ENCODE assay signal across 26 cellular contexts in genomic region chr5:171635028-171635427, GRCh38.
"Had no signal": no experiment of that assay in that cellular context is flagged by ENCODE, and none has a peak within 500 bp of the region (broad histone marks: within the 10 kb centered on the region; RNA-seq: fewer than 3 reads in every experiment).

No MANE protein-coding gene starts in this region.

- DNase-seq: activated CD4-positive, alpha-beta memory T cell treated with anti-CD3 and anti-CD28 coated beads for 36 hours; activated CD4-positive, alpha-beta T cell treated with anti-CD3 and anti-CD28 coated beads for 36 hours; activated CD4-positive, alpha-beta T cell treated with anti-CD3 and anti-CD28 coated beads, Interleukin-2, amount 10 ng/mL, durations not matched to agents 24 days and 14 days; activated CD4-positive, CD25-positive, alpha-beta regulatory T cell; activated CD4-positive, CD25-positive, alpha-beta regulatory T cell treated with anti-CD3 and anti-CD28 coated beads, Interleukin-2, amount 50 U/mL, for 72 hours; activated CD8-positive, alpha-beta memory T cell treated with anti-CD3 and anti-CD28 coated beads, Interleukin-2, amount 10 ng/mL, durations not matched to agents 7 days and 5 days; activated CD8-positive, alpha-beta memory T cell treated with anti-CD3 and anti-CD28 coated beads, Interleukin-2, amount 50 U/mL, for 4 hours; activated CD8-positive, alpha-beta T cell treated with anti-CD3 and anti-CD28 coated beads, Interleukin-2, amount 10 ng/mL, durations not matched to agents 7 days and 5 days; activated effector memory CD4-positive, alpha-beta T cell treated with anti-CD3 and anti-CD28 coated beads, Interleukin-2, amount 50 U/mL, for 16 hours; activated naive CD4-positive, alpha-beta T cell treated with anti-CD3 and anti-CD28 coated beads for 36 hours; activated naive CD8-positive, alpha-beta T cell treated with anti-CD3 and anti-CD28 coated beads, Interleukin-2, amount 10 ng/mL, durations not matched to agents 7 days and 5 days; activated T-cell treated with anti-CD3 and anti-CD28 coated beads, Interleukin-2, amount 50 U/mL, for 1 hour; activated T-cell treated with anti-CD3 and anti-CD28 coated beads, Interleukin-2, amount 50 U/mL, for 48 hours; central memory CD4-positive, alpha-beta T cell; cerebellar nuclear complex; colonic mucosa; effector CD8-positive, alpha-beta T cell; foreskin fibroblast; head of caudate nucleus; T-helper 2 cell had no signal

- H3K27ac ChIP-seq: ascending aorta, breast epithelium, cardiac muscle cell, colonic mucosa had no signal

- H3K9me3 ChIP-seq: ascending aorta, breast epithelium, colonic mucosa had no signal

- H3K4me1 ChIP-seq: colonic mucosa had no signal

- FAIRE-seq: endometrium, frontal cortex had no signal

- H3K27me3 ChIP-seq: ascending aorta, cardiac muscle cell, colonic mucosa had no signal

- ATAC-seq: activated CD4-positive, alpha-beta T cell treated with anti-CD3 and anti-CD28 coated beads for 36 hours; activated CD8-positive, alpha-beta memory T cell treated with anti-CD3 and anti-CD28 coated beads, Interleukin-2, amount 10 ng/mL, durations not matched to agents 7 days and 5 days; activated CD8-positive, alpha-beta T cell treated with anti-CD3 and anti-CD28 coated beads, Interleukin-2, amount 10 ng/mL, durations not matched to agents 7 days and 5 days; esophagus mucosa had no signal

- H3K36me3 ChIP-seq: ascending aorta, breast epithelium, cardiac muscle cell, colonic mucosa had no signal

- H3K4me3 ChIP-seq: ascending aorta, breast epithelium, cardiac muscle cell, colonic mucosa had no signal
